18 cellular contexts compared by ENCODE assay signal in genomic region chr17:38460082-38460715, GRCh38. TPM values are rescaled to one million over a fixed set of nuclear protein-coding genes. Genes with fewer than 3 reads are reported as not detected.
DNase-seq lines count a peak whose midpoint lies in the region; ATAC-seq and TF ChIP-seq lines count a peak whose summit lies in the region.
"Had no signal": no experiment of that assay in that cellular context is flagged by ENCODE, and none has a peak within 500 bp of the region (broad histone marks: within the 10 kb centered on the region; RNA-seq: fewer than 3 reads in every experiment).

No MANE protein-coding gene starts in this region.

- no peaks in the 10 kb centered on the region for H3K36me3 ChIP-seq in HEK293 (ENCODE audit: control insufficient read depth in 2 of 2, insufficient read depth in 1 of 2, low read length in 2 of 2)

- peaks cover 6% of the 10 kb centered on the region for H3K4me1 ChIP-seq in HEK293 (ENCODE audit: control insufficient read depth, insufficient read depth, low read length)

- CTCF ChIA-PET in HEK293 (lab: Yijun Ruan, JAX) = interaction anchor here (0.6 to 1.8 kb wide), 3 partner anchors 16 to 92 kb away, joined by 3 to 9 read pairs (median 3); no protein-coding TSS in a partner anchor
- CTCF ChIA-PET in activated CD8-positive, alpha-beta T cell treated with anti-CD3 and anti-CD28 coated beads, Interleukin-2, amount 10 ng/mL, durations not matched to agents 7 days and 5 days (lab: Charles Lee) = no interaction called here

- H3K4me1 Mint-ChIP-seq in chondrocyte (ENCODE audit: low read depth) = peaks cover 59% of the 10 kb centered on the region
- H3K4me1 Mint-ChIP-seq in nephron = peaks cover 52% of the 10 kb centered on the region
- peaks cover under 1% of the 10 kb centered on the region for H3K4me1 Mint-ChIP-seq in activated CD8-positive, alpha-beta T cell treated with anti-CD3 and anti-CD28 coated beads, Interleukin-2, amount 10 ng/mL, durations not matched to agents 7 days and 5 days (ENCODE audit: low read depth)

- in situ Hi-C loops in GM13976 (cut with MboI; ENCODE audit: low sequenced_read_pairs, unreplicated experiment) = no loop called here

- no peaks in the 10 kb centered on the region for H3K9me3 ChIP-seq in HEK293 (ENCODE audit: control insufficient read depth, insufficient read depth, low read depth, low read length)
- H3K9me3 ChIP-seq: upper lobe of right lung had no signal

- no peak overlapping the region for H3K27ac ChIP-seq in HEK293 (ENCODE audit: extremely low read depth, low read depth, low read length)
- H3K27ac ChIP-seq: upper lobe of right lung had no signal

- POLR2A ChIA-PET in HEK293 (lab: Yijun Ruan, JAX) = interaction anchor here (1.1 kb wide), 1 partner anchor 10 kb away, joined by 8 read pairs; no protein-coding TSS in a partner anchor
- POLR2A ChIA-PET in activated CD8-positive, alpha-beta T cell treated with anti-CD3 and anti-CD28 coated beads, Interleukin-2, amount 10 ng/mL, durations not matched to agents 7 days and 5 days (lab: Charles Lee) = no interaction called here

- H3K36me3 Mint-ChIP-seq in chondrocyte (ENCODE audit: low read depth) (peaks cover 24% of the 10 kb centered on the region), nephron (ENCODE audit: low read depth) (peaks cover 16% of the 10 kb centered on the region)
- no peaks in the 10 kb centered on the region for H3K36me3 Mint-ChIP-seq in activated CD8-positive, alpha-beta T cell treated with anti-CD3 and anti-CD28 coated beads, Interleukin-2, amount 10 ng/mL, durations not matched to agents 7 days and 5 days (ENCODE audit: low read depth)
- H3K36me3 Mint-ChIP-seq: naive B cell had no signal

- TF ChIP-seq CTCF in GM13976 (IDR thresholded peaks at IDR 0.05; ENCODE audit: borderline replicate concordance, control extremely low read depth, extremely low read depth, insufficient read depth, missing control alignments) = no peak
- TF ChIP-seq CTCF in HEK293 (tag by site-specific recombination; IDR thresholded peaks at IDR 0.05) = no peak
- no peak for TF ChIP-seq CTCF in chondrocyte (IDR thresholded peaks at IDR 0.05)
- TF ChIP-seq CTCF in nephron (IDR thresholded peaks at IDR 0.05; ENCODE audit: unreplicated experiment in 3 of 3) = no peak

- peak; percentile 22 for DNase-seq in GM13976 (ENCODE audit: low spot score)
- DNase-seq in chondrocyte (ENCODE audit: low spot score) = no peak
- DNase-seq in HPDE6-E6E7 (ENCODE audit: extremely low spot score) = no peak
- DNase-seq in activated CD8-positive, alpha-beta T cell treated with anti-CD3 and anti-CD28 coated beads, Interleukin-2, amount 10 ng/mL, durations not matched to agents 7 days and 5 days = no peak
- DNase-seq: activated naive CD4-positive, alpha-beta T cell; activated T-cell treated with anti-CD3 and anti-CD28 coated beads for 4 hours; anterior cingulate cortex; cortex of kidney; naive B cell; NCI-H1417 treated with DMSO at 0.1 percent for 48 hours; stimulated activated naive CD4-positive, alpha-beta T cell; upper lobe of right lung had no signal

- H3K9me3 Mint-ChIP-seq in chondrocyte (ENCODE audit: low read depth) (no peaks in the 10 kb centered on the region), nephron (no peaks in the 10 kb centered on the region)
- no peaks in the 10 kb centered on the region for H3K9me3 Mint-ChIP-seq in activated CD8-positive, alpha-beta T cell treated with anti-CD3 and anti-CD28 coated beads, Interleukin-2, amount 10 ng/mL, durations not matched to agents 7 days and 5 days (ENCODE audit: insufficient read depth)
- H3K9me3 Mint-ChIP-seq: naive B cell had no signal

- H3K4me3 ChIP-seq in HEK293 (ENCODE audit: low read depth, low read length) = no peak overlapping the region
- H3K4me3 ChIP-seq: lung, upper lobe of right lung had no signal

- H3K27me3 Mint-ChIP-seq in chondrocyte (ENCODE audit: low read depth) (no peaks in the 10 kb centered on the region), nephron (ENCODE audit: low read depth) (peaks cover 10% of the 10 kb centered on the region)
- H3K27me3 Mint-ChIP-seq in activated CD8-positive, alpha-beta T cell treated with anti-CD3 and anti-CD28 coated beads, Interleukin-2, amount 10 ng/mL, durations not matched to agents 7 days and 5 days (ENCODE audit: low read depth) = peaks cover 16% of the 10 kb centered on the region

- H3K27ac Mint-ChIP-seq in chondrocyte (ENCODE audit: unreplicated experiment) (peak overlapping the region; percentile 27), nephron (peak overlapping the region; percentile 25 to 48 (median 27))
- H3K27ac Mint-ChIP-seq in activated CD8-positive, alpha-beta T cell treated with anti-CD3 and anti-CD28 coated beads, Interleukin-2, amount 10 ng/mL, durations not matched to agents 7 days and 5 days = no peak overlapping the region

- no peak overlapping the region for H3K4me3 Mint-ChIP-seq in chondrocyte (ENCODE audit: unreplicated experiment)
- peak overlapping the region in 2 of 3 experiments; percentile 12 to 19 for H3K4me3 Mint-ChIP-seq in nephron
- H3K4me3 Mint-ChIP-seq in activated CD8-positive, alpha-beta T cell treated with anti-CD3 and anti-CD28 coated beads, Interleukin-2, amount 10 ng/mL, durations not matched to agents 7 days and 5 days = no peak overlapping the region
- H3K4me3 Mint-ChIP-seq: naive B cell had no signal

- ATAC-seq in GM21360 (IDR thresholded peaks at IDR 0.05; ENCODE audit: unreplicated experiment) (no peak), HG02623 (IDR thresholded peaks at IDR 0.05; ENCODE audit: unreplicated experiment) (no peak)
- ATAC-seq in activated CD8-positive, alpha-beta T cell treated with anti-CD3 and anti-CD28 coated beads, Interleukin-2, amount 10 ng/mL, durations not matched to agents 7 days and 5 days = no peak
- ATAC-seq: HCT116, upper lobe of right lung had no signal

TF ChIP-seq in HEK293, 187 proteins besides CTCF, POLR2A, EP300 and RAD21 (continues in another document):
- TF ChIP-seq KLF10 (tag by site-specific recombination; IDR thresholded peaks at IDR 0.05) = no peak
- TF ChIP-seq ZBTB49 (tag by site-specific recombination; IDR thresholded peaks at IDR 0.05; ENCODE audit: low read depth) = no peak
- TF ChIP-seq ZNF501 (tag by site-specific recombination; IDR thresholded peaks at IDR 0.05) = no peak
- TF ChIP-seq HOXD13 (CRISPR knock-in tag; IDR thresholded peaks at IDR 0.05; ENCODE audit: borderline replicate concordance) = no peak
- TF ChIP-seq ZNF423 (tag by site-specific recombination; IDR thresholded peaks at IDR 0.05) = peak; percentile 27; the same call in 1 of the 2 replicates
- no peak for TF ChIP-seq ZNF768 (tag by site-specific recombination; IDR thresholded peaks at IDR 0.05)
- no peak for TF ChIP-seq SCRT2 (tag by site-specific recombination; IDR thresholded peaks at IDR 0.05)
- peak; percentile 95 for TF ChIP-seq PRDM1 (tag by site-specific recombination; IDR thresholded peaks at IDR 0.05)
- TF ChIP-seq ZNF626 (tag by site-specific recombination; IDR thresholded peaks at IDR 0.05) = no peak
- TF ChIP-seq ZNF366 (tag by site-specific recombination; conservative IDR thresholded peaks at IDR 0.05) = no peak
- TF ChIP-seq ZNF449 (tag by site-specific recombination; IDR thresholded peaks at IDR 0.05) = no peak
- TF ChIP-seq, protein P1, sequence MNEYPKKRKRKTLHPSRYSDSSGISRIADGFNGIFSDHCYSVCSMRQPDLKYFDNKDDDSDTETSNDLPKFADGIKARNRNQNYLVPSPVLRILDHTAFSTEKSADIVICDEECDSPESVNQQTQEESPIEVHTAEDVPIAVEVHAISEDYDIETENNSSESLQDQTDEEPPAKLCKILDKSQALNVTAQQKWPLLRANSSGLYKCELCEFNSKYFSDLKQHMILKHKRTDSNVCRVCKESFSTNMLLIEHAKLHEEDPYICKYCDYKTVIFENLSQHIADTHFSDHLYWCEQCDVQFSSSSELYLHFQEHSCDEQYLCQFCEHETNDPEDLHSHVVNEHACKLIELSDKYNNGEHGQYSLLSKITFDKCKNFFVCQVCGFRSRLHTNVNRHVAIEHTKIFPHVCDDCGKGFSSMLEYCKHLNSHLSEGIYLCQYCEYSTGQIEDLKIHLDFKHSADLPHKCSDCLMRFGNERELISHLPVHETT (tag by site-specific recombination; IDR thresholded peaks at IDR 0.05) = no peak

RNA-seq across cellular contexts. Expression of gene ARHGAP23, which starts 31.9 kb away (rescaled TPM):
- 109 to 165 TPM (median 157 TPM) in 3 replicates for total RNA-seq in chondrocyte
- under 1 TPM; 0.24 to 0.47 TPM for total RNA-seq in activated CD8-positive, alpha-beta T cell treated with anti-CD3 and anti-CD28 coated beads, Interleukin-2, amount 10 ng/mL, durations not matched to agents 7 days and 5 days

Comparison
In these comparisons a context has a peak if more than half of its experiments do, and no peak if none do; other contexts are left out.
1. H3K4me3 Mint-ChIP-seq: peak in nephron (2 of 3); none in chondrocyte (single experiment) and activated CD8-positive, alpha-beta T cell treated with anti-CD3 and anti-CD28 coated beads, Interleukin-2, amount 10 ng/mL, durations not matched to agents 7 days and 5 days (single experiment).
2. RNA of gene ARHGAP23, which starts 31.9 kb away (total RNA-seq): 109 to 165 TPM in chondrocyte; 0.24 to 0.47 TPM in activated CD8-positive, alpha-beta T cell treated with anti-CD3 and anti-CD28 coated beads, Interleukin-2, amount 10 ng/mL, durations not matched to agents 7 days and 5 days; every median in the first group is over 10 times any median in the second.